12 cellular contexts compared by ENCODE assay signal in genomic region chr5:176532795-176533194, GRCh38. TPM values are rescaled to one million over a fixed set of nuclear protein-coding genes. Genes with fewer than 3 reads are reported as not detected.
A peak's percentile ranks its signal among the peaks of the same experiment; 100 is the strongest.
DNase-seq lines count a peak whose midpoint lies in the region; ATAC-seq and TF ChIP-seq lines count a peak whose summit lies in the region.
"Had no signal": no experiment of that assay in that cellular context is flagged by ENCODE, and none has a peak within 500 bp of the region (broad histone marks: within the 10 kb centered on the region; RNA-seq: fewer than 3 reads in every experiment).

No MANE protein-coding gene starts in this region.

- H3K4me1 ChIP-seq in mucosa of descending colon (ENCODE audit: low read depth) (peaks cover 27% of the 10 kb centered on the region), thyroid gland (peaks cover 49 to 55% of the 10 kb centered on the region in 2 donors)

- DNase-seq in activated naive CD4-positive, alpha-beta T cell treated with anti-CD3 and anti-CD28 coated beads for 36 hours, result no peak
- no peak for DNase-seq in activated naive CD4-positive, alpha-beta T cell treated with anti-CD3 and anti-CD28 coated beads, Interleukin-2, amount 50 U/mL, for 16 hours
- DNase-seq in activated naive CD8-positive, alpha-beta T cell treated with anti-CD3 and anti-CD28 coated beads for 36 hours, result no peak
- DNase-seq in mucosa of descending colon (peak; percentile 7 to 65 (median 38)), thyroid gland (no peak), COLO668 (lab: John Stamatoyannopoulos, UW; ENCODE audit: unreplicated experiment) (no peak)
- DNase-seq: central memory CD4-positive, alpha-beta T cell; NCI-H2081 treated with DMSO at 0.1 percent for 48 hours; SHP77; stimulated activated CD4-positive, alpha-beta T cell treated with anti-CD3 and anti-CD28 coated beads, Interleukin-1b, Interleukin-23, amount 100 ng/mL, for 48 hours had no signal

- no peak overlapping the region for H3K4me3 Mint-ChIP-seq in activated naive CD4-positive, alpha-beta T cell treated with anti-CD3 and anti-CD28 coated beads for 36 hours
- peak overlapping the region; percentile 22 for H3K4me3 Mint-ChIP-seq in activated naive CD8-positive, alpha-beta T cell treated with anti-CD3 and anti-CD28 coated beads for 36 hours

- H3K27ac Mint-ChIP-seq in activated naive CD4-positive, alpha-beta T cell treated with anti-CD3 and anti-CD28 coated beads for 36 hours, result peak overlapping the region; percentile 93
- peak overlapping the region; percentile 98 for H3K27ac Mint-ChIP-seq in activated naive CD8-positive, alpha-beta T cell treated with anti-CD3 and anti-CD28 coated beads for 36 hours

- H3K9me3 Mint-ChIP-seq in activated naive CD4-positive, alpha-beta T cell treated with anti-CD3 and anti-CD28 coated beads for 36 hours, result no peaks in the 10 kb centered on the region
- H3K9me3 Mint-ChIP-seq in activated naive CD8-positive, alpha-beta T cell treated with anti-CD3 and anti-CD28 coated beads for 36 hours, result no peaks in the 10 kb centered on the region

- H3K4me1 Mint-ChIP-seq in activated naive CD4-positive, alpha-beta T cell treated with anti-CD3 and anti-CD28 coated beads for 36 hours (ENCODE audit: low read depth), result peaks cover 57% of the 10 kb centered on the region
- peaks cover 47% of the 10 kb centered on the region for H3K4me1 Mint-ChIP-seq in activated naive CD8-positive, alpha-beta T cell treated with anti-CD3 and anti-CD28 coated beads for 36 hours

- H3K36me3 Mint-ChIP-seq in activated naive CD4-positive, alpha-beta T cell treated with anti-CD3 and anti-CD28 coated beads for 36 hours (ENCODE audit: low read depth), result peaks cover 25% of the 10 kb centered on the region
- peaks cover 27% of the 10 kb centered on the region for H3K36me3 Mint-ChIP-seq in activated naive CD8-positive, alpha-beta T cell treated with anti-CD3 and anti-CD28 coated beads for 36 hours

- WGBS in thyroid gland, 2 donors, result 81 to 91% methylated on average over 4 to 5 of the region's 9 CpGs

- no peak for TF ChIP-seq CTCF in mucosa of descending colon (IDR thresholded peaks at IDR 0.05)
- no peak for TF ChIP-seq CTCF in thyroid gland (IDR thresholded peaks at IDR 0.05)

- H3K9me3 ChIP-seq in mucosa of descending colon (no peaks in the 10 kb centered on the region), thyroid gland (no peaks in the 10 kb centered on the region)

- H3K27ac ChIP-seq in thyroid gland, result peak overlapping the region in 2 of 3 donors; percentile 8 to 96

- H3K4me3 ChIP-seq in mucosa of descending colon (no peak overlapping the region), thyroid gland (replicated peaks in 1 of 3) (no peak overlapping the region)

- no peaks in the 10 kb centered on the region for H3K27me3 ChIP-seq in thyroid gland

- no peak for TF ChIP-seq POLR2A in thyroid gland (IDR thresholded peaks at IDR 0.05)

- H3K36me3 ChIP-seq in mucosa of descending colon (ENCODE audit: low read depth) (peaks cover 13% of the 10 kb centered on the region), thyroid gland (peaks cover 29 to 33% of the 10 kb centered on the region in 2 donors)

- CTCF ChIA-PET in activated naive CD4-positive, alpha-beta T cell treated with anti-CD3 and anti-CD28 coated beads for 36 hours (lab: Charles Lee), result interaction anchor here (1.0 kb wide), 1 partner anchor 116 kb away, joined by 4 read pairs; the partner anchor contains the start of gene CLTB

- ATAC-seq in mucosa of descending colon (no peak), GM21825 (IDR thresholded peaks at IDR 0.05; ENCODE audit: unreplicated experiment) (no peak), HG02938 (IDR thresholded peaks at IDR 0.05; ENCODE audit: unreplicated experiment) (no peak)

- intact Hi-C loops in activated naive CD4-positive, alpha-beta T cell treated with anti-CD3 and anti-CD28 coated beads for 36 hours (cut with micrococcal nuclease), result no loop called here
- intact Hi-C loops in mucosa of descending colon (cut with DNase I, micrococcal nuclease), result no loop called here
- intact Hi-C loops in thyroid gland (cut with DNase I), result no loop called here

- no peaks in the 10 kb centered on the region for H3K27me3 Mint-ChIP-seq in activated naive CD4-positive, alpha-beta T cell treated with anti-CD3 and anti-CD28 coated beads for 36 hours (ENCODE audit: low read depth)
- no peaks in the 10 kb centered on the region for H3K27me3 Mint-ChIP-seq in activated naive CD8-positive, alpha-beta T cell treated with anti-CD3 and anti-CD28 coated beads for 36 hours

RNA-seq across cellular contexts. Expression of gene RNF44, which starts 4.4 kb away (rescaled TPM):
- 10 to 100 TPM; 83.3 to 88.3 TPM for total RNA-seq in activated naive CD4-positive, alpha-beta T cell treated with anti-CD3 and anti-CD28 coated beads for 36 hours
- 10 to 100 TPM; 53.4 to 53.8 TPM for total RNA-seq in activated naive CD8-positive, alpha-beta T cell treated with anti-CD3 and anti-CD28 coated beads for 36 hours
- 10 to 100 TPM; 70.2 to 98.4 (median 77.6) TPM for total RNA-seq in mucosa of descending colon
- total RNA-seq in thyroid gland, result 10 to 100 TPM; 12.1 to 27.3 (median 22.4) TPM

RNA-seq across cellular contexts. Expression of gene CDHR2, which starts 16.3 kb away (rescaled TPM):
- total RNA-seq in activated naive CD4-positive, alpha-beta T cell treated with anti-CD3 and anti-CD28 coated beads for 36 hours, result under 1 TPM; 0.19 to 0.35 TPM
- total RNA-seq in activated naive CD8-positive, alpha-beta T cell treated with anti-CD3 and anti-CD28 coated beads for 36 hours, result under 1 TPM; 0.31 to 0.44 TPM
- total RNA-seq in mucosa of descending colon (100 to 1,000 TPM in 2 of 3 donors, 10 to 100 TPM in 1; 69.0 to 184 (median 107) TPM), thyroid gland (under 1 TPM in 1 of 4 donors, not detected in 3; 0.11 TPM)

Comparison
In these comparisons a context has a peak if more than half of its experiments do, and no peak if none do; other contexts are left out.
1. DNase-seq: peak in mucosa of descending colon (3 of 3); none in activated naive CD4-positive, alpha-beta T cell treated with anti-CD3 and anti-CD28 coated beads for 36 hours (single experiment), activated naive CD4-positive, alpha-beta T cell treated with anti-CD3 and anti-CD28 coated beads, Interleukin-2, amount 50 U/mL, for 16 hours (single experiment), activated naive CD8-positive, alpha-beta T cell treated with anti-CD3 and anti-CD28 coated beads for 36 hours (single experiment), thyroid gland (0 of 2) and COLO668 (single experiment).
2. RNA of gene CDHR2, which starts 16.3 kb away (total RNA-seq): 69.0 to 184 TPM in mucosa of descending colon; 0.31 to 0.44 TPM in activated naive CD8-positive, alpha-beta T cell treated with anti-CD3 and anti-CD28 coated beads for 36 hours, 0.19 to 0.35 TPM in activated naive CD4-positive, alpha-beta T cell treated with anti-CD3 and anti-CD28 coated beads for 36 hours and 0.11 TPM in thyroid gland; every median in the first group is over 10 times any median in the second.